21 cellular contexts compared by ENCODE assay signal in genomic region chr3:38606561-38606960, GRCh38.
"Had no signal": no experiment of that assay in that cellular context is flagged by ENCODE, and none has a peak within 500 bp of the region (broad histone marks: within the 10 kb centered on the region; RNA-seq: fewer than 3 reads in every experiment).

No MANE protein-coding gene starts in this region.

- DNase-seq: cerebellar nuclear complex; colonic mucosa; dermis blood vessel endothelial cell; foreskin melanocyte; left colon; left ventricle myocardium superior; mesendoderm; naive B cell; occipital lobe; small intestine; stimulated activated CD4-positive, alpha-beta T cell treated with anti-CD3 and anti-CD28 coated beads, Interleukin-2, amount 100 ng/mL, for 48 hours; stimulated activated CD8-positive, alpha-beta memory T cell treated with anti-CD3 and anti-CD28 coated beads, Interleukin-4, amount 100 ng/mL, for 48 hours; stimulated activated naive CD8-positive, alpha-beta T cell treated with anti-CD3 and anti-CD28 coated beads, Interleukin-15, Interleukin-2, amounts not matched to agents 100 U/mL and 50 U/mL, for 24 hours; thyroid gland; uterus had no signal

- H3K27ac Mint-ChIP-seq: stimulated activated effector memory CD8-positive, alpha-beta T cell treated with anti-CD3 and anti-CD28 coated beads, Interleukin-12 subunit alpha, Interleukin-12 subunit beta, amount 100 ng/mL, for 72 hours; type B pancreatic cell had no signal

- H3K4me3 Mint-ChIP-seq: naive B cell; neural crest cell; stimulated activated effector memory CD8-positive, alpha-beta T cell treated with anti-CD3 and anti-CD28 coated beads, Interleukin-12 subunit alpha, Interleukin-12 subunit beta, amount 100 ng/mL, for 72 hours; type B pancreatic cell had no signal

- H3K27me3 Mint-ChIP-seq: naive B cell had no signal

- H3K27ac ChIP-seq: colonic mucosa, hepatocyte, parathyroid adenoma, suprapubic skin, thyroid gland, uterus had no signal

- H3K36me3 ChIP-seq: colonic mucosa, suprapubic skin, thyroid gland, uterus had no signal

- H3K4me3 ChIP-seq: colonic mucosa, hepatocyte, suprapubic skin, thyroid gland, uterus had no signal

- H3K27me3 ChIP-seq: colonic mucosa, hepatocyte, suprapubic skin, thyroid gland, uterus had no signal

- H3K4me1 ChIP-seq: colonic mucosa, parathyroid adenoma, suprapubic skin, thyroid gland, uterus had no signal

- H3K4me1 Mint-ChIP-seq: naive B cell; stimulated activated effector memory CD8-positive, alpha-beta T cell treated with anti-CD3 and anti-CD28 coated beads, Interleukin-12 subunit alpha, Interleukin-12 subunit beta, amount 100 ng/mL, for 72 hours had no signal

- H3K9me3 Mint-ChIP-seq: naive B cell; neural crest cell; stimulated activated effector memory CD8-positive, alpha-beta T cell treated with anti-CD3 and anti-CD28 coated beads, Interleukin-12 subunit alpha, Interleukin-12 subunit beta, amount 100 ng/mL, for 72 hours; type B pancreatic cell had no signal

- H3K36me3 Mint-ChIP-seq: naive B cell; stimulated activated effector memory CD8-positive, alpha-beta T cell treated with anti-CD3 and anti-CD28 coated beads, Interleukin-12 subunit alpha, Interleukin-12 subunit beta, amount 100 ng/mL, for 72 hours; type B pancreatic cell had no signal

- ATAC-seq: left colon; left ventricle myocardium superior; stimulated activated effector memory CD8-positive, alpha-beta T cell treated with anti-CD3 and anti-CD28 coated beads, Interleukin-12 subunit alpha, Interleukin-12 subunit beta, amount 100 ng/mL, for 72 hours; stimulated activated naive CD8-positive, alpha-beta T cell treated with anti-CD3 and anti-CD28 coated beads, Interleukin-15, Interleukin-2, amounts not matched to agents 100 U/mL and 50 U/mL, for 24 hours had no signal

- H3K9me3 ChIP-seq: colonic mucosa, suprapubic skin, thyroid gland, uterus had no signal
